ENCODE assay signal across 32 cellular contexts in genomic region chr6:124536792-124537191, GRCh38.
DNase-seq lines count a peak whose midpoint lies in the region; ATAC-seq, FAIRE-seq and TF ChIP-seq lines count a peak whose summit lies in the region.
"Had no signal": no experiment of that assay in that cellular context is flagged by ENCODE, and none has a peak within 500 bp of the region (broad histone marks: within the 10 kb centered on the region; RNA-seq: fewer than 3 reads in every experiment).

No MANE protein-coding gene starts in this region.

- FAIRE-seq in A549 (lab: Jason Lieb, UNC): no peak
- FAIRE-seq: colon, HTR-8/SVneo, TTC549 had no signal

- H3K4me3 ChIP-seq in A549: no peak overlapping the region
- no peak overlapping the region for H3K4me3 ChIP-seq in fibroblast of lung (replicated peaks in 1 of 4; ENCODE audit: control extremely low read depth in 1 of 4, insufficient read depth in 1 of 4, low read depth in 3 of 4, low read length in 4 of 4)
- H3K4me3 ChIP-seq: esophagus muscularis mucosa, sigmoid colon, suprapubic skin, uterus had no signal

- H3K36me3 ChIP-seq in fibroblast of lung (ENCODE audit: control insufficient read depth, insufficient read depth, low read length): no peaks in the 10 kb centered on the region
- H3K36me3 ChIP-seq: esophagus muscularis mucosa, sigmoid colon, suprapubic skin had no signal

- intact Hi-C loops in head of caudate nucleus (cut with DNase I): no loop called here

- no peaks in the 10 kb centered on the region for H3K79me2 ChIP-seq in fibroblast of lung (ENCODE audit: control insufficient read depth, insufficient read depth, low read length)

- no peak overlapping the region for H2AFZ ChIP-seq in fibroblast of lung (ENCODE audit: low read length)

- 31% methylated on average over 3 of the region's 3 CpGs for WGBS in A549 (ENCODE audit: missing lambda C conversion rate)

- peak in 1 of 2 experiments; percentile 5 for DNase-seq in A549 (ENCODE audit: low read depth in 1 of 2, low spot score in 1 of 2)
- DNase-seq in H4 (ENCODE audit: low spot score): peak; percentile 64
- peak; percentile 64 for DNase-seq in NCI-H748 treated with DMSO at 0.1 percent for 48 hours (lab: John Stamatoyannopoulos, UW)
- peak; percentile 8 to 54 for DNase-seq in fibroblast of lung (ENCODE audit: low read depth in 2 of 2)
- no peak for DNase-seq in SW480 (ENCODE audit: low spot score)
- DNase-seq in NOMO-1 treated with DMSO at 0.1 percent for 48 hours (lab: John Stamatoyannopoulos, UW; ENCODE audit: unreplicated experiment): no peak
- no peak for DNase-seq in head of caudate nucleus
- DNase-seq: ACHN; activated CD4-positive, alpha-beta T cell treated with anti-CD3 and anti-CD28 coated beads for 1 hour; activated naive CD4-positive, alpha-beta T cell treated with anti-CD3 and anti-CD28 coated beads, Interleukin-2, amount 10 ng/mL, durations not matched to agents 7 days and 5 days; activated T-cell treated with anti-CD3 and anti-CD28 coated beads, Interleukin-2, amount 50 U/mL, for 4 hours; DMS 273 treated with DMSO at 0.1 percent for 48 hours; effector memory CD8-positive, alpha-beta T cell; GOT3; left colon; midbrain; NCI-H1048; posterior cingulate gyrus; sigmoid colon; T-cell; uterus had no signal

- TF ChIP-seq RAD21 in A549 (conservative IDR thresholded peaks at IDR 0.05 in 1 of 2, IDR thresholded peaks at IDR 0.05 in 1 of 2): no peak

- no peak for TF ChIP-seq EP300 in A549 (IDR thresholded peaks at IDR 0.05)

- H3K4me1 ChIP-seq in A549 (peaks cover 4% of the 10 kb centered on the region; the same call in 1 of the 3 replicates), fibroblast of lung (ENCODE audit: control insufficient read depth, extremely low read depth, insufficient read depth, low read length) (no peaks in the 10 kb centered on the region)
- H3K4me1 ChIP-seq: esophagus muscularis mucosa, sigmoid colon, suprapubic skin, uterus had no signal

- no peak for TF ChIP-seq CTCF in A549 (IDR thresholded peaks at IDR 0.05)
- no peak for TF ChIP-seq CTCF in fibroblast of lung (conservative IDR thresholded peaks at IDR 0.05 in 1 of 2, IDR thresholded peaks at IDR 0.05 in 1 of 2; ENCODE audit: low read depth in 1 of 2, low read length in 2 of 2)

- TF ChIP-seq POLR2A in A549 (IDR thresholded peaks at IDR 0.05; ENCODE audit: low read length): no peak

- H3K27ac ChIP-seq in A549: no peak overlapping the region
- H3K27ac ChIP-seq in fibroblast of lung (ENCODE audit: insufficient read depth, low read length): no peak overlapping the region
- H3K27ac ChIP-seq: C4-2B, esophagus muscularis mucosa, KMS-11, sigmoid colon, suprapubic skin, uterus had no signal

- no peaks in the 10 kb centered on the region for H3K9me3 ChIP-seq in A549
- no peaks in the 10 kb centered on the region for H3K9me3 ChIP-seq in fibroblast of lung (ENCODE audit: control insufficient read depth, insufficient read depth, low read depth, low read length)
- H3K9me3 ChIP-seq: esophagus muscularis mucosa, sigmoid colon, suprapubic skin, uterus had no signal

- H3K9ac ChIP-seq in fibroblast of lung (ENCODE audit: insufficient read depth, low read length): no peak overlapping the region
- H3K9ac ChIP-seq: KMS-11 had no signal

- CTCF ChIA-PET in A549 (lab: Yijun Ruan, JAX): no interaction called here

- H3K4me2 ChIP-seq in A549 (peak overlapping the region; percentile 38; the same call in 2 of the 3 replicates), fibroblast of lung (ENCODE audit: extremely low read depth, insufficient read depth, low read length) (no peak overlapping the region)
- H3K4me2 ChIP-seq: KMS-11 had no signal

- no peaks in the 10 kb centered on the region for H3K27me3 ChIP-seq in fibroblast of lung (ENCODE audit: control insufficient read depth, insufficient read depth, low read length)
- H3K27me3 ChIP-seq: esophagus muscularis mucosa, sigmoid colon, suprapubic skin, uterus had no signal

- no peaks in the 10 kb centered on the region for H4K20me1 ChIP-seq in fibroblast of lung (ENCODE audit: control insufficient read depth, extremely low read depth, insufficient read depth, low read length)

- POLR2A ChIA-PET in A549 (lab: Yijun Ruan, JAX): no interaction called here

- peak in 1 of 2 experiments; percentile 36; a peak in 2 of 6 replicates for ATAC-seq in A549
- ATAC-seq in GM19455 (IDR thresholded peaks at IDR 0.05; ENCODE audit: unreplicated experiment): no peak
- ATAC-seq: activated T-cell treated with anti-CD3 and anti-CD28 coated beads, Interleukin-2, amount 50 U/mL, for 4 hours; effector memory CD8-positive, alpha-beta T cell; left colon; natural killer cell treated with Interleukin-12 subunit alpha and Interleukin-12 subunit beta and Interleukin-15 and Interleukin-18, amount 100 ng/mL, for 72 hours; Right ventricle myocardium inferior; stimulated activated effector memory CD8-positive, alpha-beta T cell treated with anti-CD3 and anti-CD28 coated beads, Interleukin-12 subunit alpha, Interleukin-12 subunit beta, amount 100 ng/mL, for 72 hours; T-cell had no signal

TF ChIP-seq in A549, 52 proteins besides CTCF, POLR2A, EP300 and RAD21:
- no peak for TF ChIP-seq EHF (CRISPR knock-in tag; IDR thresholded peaks at IDR 0.05)
- no peak for TF ChIP-seq USF2 (IDR thresholded peaks at IDR 0.05)
- no peak for TF ChIP-seq EHMT2 (IDR thresholded peaks at IDR 0.05; ENCODE audit: low read depth)
- TF ChIP-seq HOXB5 (CRISPR knock-in tag; IDR thresholded peaks at IDR 0.05): no peak
- TF ChIP-seq MAX (IDR thresholded peaks at IDR 0.05): 0 out of 2 replicates have a peak, but pooled peaks have one; percentile 26

Comparison
In these comparisons a context has a peak if more than half of its experiments do, and no peak if none do; other contexts are left out.
1. DNase-seq: peak in H4 (single experiment), NCI-H748 treated with DMSO at 0.1 percent for 48 hours (single experiment) and fibroblast of lung (2 of 2); none in SW480 (single experiment), NOMO-1 treated with DMSO at 0.1 percent for 48 hours (single experiment) and head of caudate nucleus (0 of 42).